In the genomic region with DNA sequence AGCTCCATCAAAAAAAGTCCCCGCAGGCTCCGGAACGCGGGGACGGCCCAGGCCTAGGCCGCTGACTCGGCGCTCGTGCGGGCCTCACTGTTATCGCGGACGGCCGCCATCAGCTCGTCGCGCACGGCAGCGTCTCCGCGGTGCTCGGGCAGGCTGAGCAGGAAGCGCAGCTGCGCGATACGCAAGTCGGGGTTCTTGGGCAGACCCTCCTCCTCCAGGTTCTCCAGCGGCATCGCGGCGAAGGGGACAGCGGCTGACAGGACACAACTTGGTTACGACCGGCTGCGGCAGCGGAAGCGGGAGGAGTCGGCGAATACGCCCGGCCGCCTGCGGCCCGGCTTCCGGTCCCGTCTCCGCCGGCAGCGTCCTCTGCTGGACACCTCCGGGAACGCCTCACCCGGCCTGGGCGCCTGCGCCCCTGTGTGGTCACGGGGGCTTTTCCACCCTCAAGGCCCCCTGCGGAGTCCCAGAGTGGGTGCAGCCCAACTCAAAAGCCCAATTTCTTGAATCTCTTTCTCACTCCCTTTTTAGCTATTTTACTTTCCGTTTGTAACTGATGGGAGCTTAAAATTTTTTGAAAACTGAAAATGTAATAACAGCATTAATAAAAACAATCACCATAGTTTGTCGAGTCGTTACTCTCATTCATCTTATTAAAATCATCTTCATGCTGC, we compare ENCODE assay signal across 8 cellular contexts. TPM values are rescaled to one million over a fixed set of nuclear protein-coding genes. Genes with fewer than 3 reads are reported as not detected.
DNase-seq lines count a peak whose midpoint lies in the region; ATAC-seq and TF ChIP-seq lines count a peak whose summit lies in the region.

Gene PSMD6, minus strand, starts transcription at position 308 of the 674 bp plus-strand sequence. Its CDS starts 75 bp downstream, at position 233.

- H3K4me1 ChIP-seq in iPS-15b (ENCODE audit: control insufficient read depth, insufficient read depth, low read length): no peaks in the 10 kb centered on the region
- H3K4me1 ChIP-seq in skeletal muscle satellite cell (ENCODE audit: control insufficient read depth, insufficient read depth, low read length): peaks cover 11% of the 10 kb centered on the region

- H3K9me3 ChIP-seq in iPS-15b (ENCODE audit: control insufficient read depth, insufficient read depth, low read length) (no peaks in the 10 kb centered on the region), skeletal muscle satellite cell (replicated peaks; ENCODE audit: low read length) (no peaks in the 10 kb centered on the region)

- peak within 1 kb of the TSS; percentile 75 for H3K27ac ChIP-seq in brain microvascular endothelial cell

- H3K27me3 ChIP-seq in brain microvascular endothelial cell (replicated peaks): no peaks in the 10 kb centered on the region
- H3K27me3 ChIP-seq in iPS-15b (ENCODE audit: control insufficient read depth, insufficient read depth, low read length): no peaks in the 10 kb centered on the region
- peaks cover 9% of the 10 kb centered on the region for H3K27me3 ChIP-seq in skeletal muscle satellite cell (ENCODE audit: control insufficient read depth, insufficient read depth, low read length)

- H3K4me2 ChIP-seq in skeletal muscle satellite cell (ENCODE audit: low read length): peak within 1 kb of the TSS; percentile 92

- peak; percentile 95 for TF ChIP-seq CTCF in brain microvascular endothelial cell (IDR thresholded peaks at IDR 0.05; ENCODE audit: low read depth, low read length, missing control alignments)

- ATAC-seq in HG02973 (IDR thresholded peaks at IDR 0.05; ENCODE audit: unreplicated experiment): peak; percentile 96

- in situ Hi-C loops in brain microvascular endothelial cell (cut with HindIII; ENCODE audit: low pct_ligation_motif_present, low sequenced_read_pairs): no loop called here

- peak; percentile 46 for DNase-seq in NCI-H2029 (lab: John Stamatoyannopoulos, UW)
- DNase-seq in NCI-H2029 treated with DMSO at 0.1 percent for 48 hours (lab: John Stamatoyannopoulos, UW): no peak
- peak; percentile 9 for DNase-seq in NCI-H2107 (lab: John Stamatoyannopoulos, UW)
- DNase-seq in UCSD-AML1 (lab: John Stamatoyannopoulos, UW; ENCODE audit: unreplicated experiment): peak; percentile 93
- peak; percentile 79 for DNase-seq in brain microvascular endothelial cell

- H3K4me3 ChIP-seq in brain microvascular endothelial cell (ENCODE audit: low read depth, low read length) (peak within 1 kb of the TSS; percentile 95), iPS-15b (ENCODE audit: low read depth, low read length) (peak within 1 kb of the TSS; percentile 95), skeletal muscle satellite cell (ENCODE audit: low read length) (peak within 1 kb of the TSS; percentile 80)

- H3K9ac ChIP-seq in iPS-15b (ENCODE audit: low read depth, low read length) (peak within 1 kb of the TSS; percentile 82), skeletal muscle satellite cell (ENCODE audit: low read depth, low read length) (peak within 1 kb of the TSS; percentile 96)

- H3K36me3 ChIP-seq in brain microvascular endothelial cell (replicated peaks) (peaks cover 6% of the 10 kb centered on the region), iPS-15b (ENCODE audit: control insufficient read depth, insufficient read depth, low read length) (peaks cover 4% of the 10 kb centered on the region), skeletal muscle satellite cell (ENCODE audit: insufficient read depth, low read length) (peaks cover 23% of the 10 kb centered on the region)

RNA-seq across cellular contexts. Expression of gene PSMD6, which starts in this region (rescaled TPM):
- 98.5 and 100 TPM in 2 replicates for total RNA-seq in skeletal muscle satellite cell (2012; rRNA removed)
